22 cellular contexts compared by ENCODE assay signal in genomic region chr1:38175062-38175461, GRCh38.
"Had no signal": no experiment of that assay in that cellular context is flagged by ENCODE, and none has a peak within 500 bp of the region (broad histone marks: within the 10 kb centered on the region; RNA-seq: fewer than 3 reads in every experiment).

No MANE protein-coding gene starts in this region.

- H3K4me2 ChIP-seq: neural progenitor cell had no signal

- H3K36me3 ChIP-seq: neural progenitor cell, prostate gland, sigmoid colon, thoracic aorta, tibial nerve, upper lobe of left lung had no signal

- H3K4me3 ChIP-seq: coronary artery, lung, neural progenitor cell, prostate gland, sigmoid colon, thoracic aorta, tibial nerve, upper lobe of left lung had no signal

- H3K9me3 ChIP-seq: prostate gland, sigmoid colon, thoracic aorta, tibial nerve, upper lobe of left lung had no signal

- H3K27ac Mint-ChIP-seq: memory B cell; natural killer cell; neural progenitor cell; stimulated activated effector memory CD8-positive, alpha-beta T cell treated with anti-CD3 and anti-CD28 coated beads, Interleukin-12 subunit alpha, Interleukin-12 subunit beta, amount 100 ng/mL, for 72 hours; stimulated activated naive CD8-positive, alpha-beta T cell treated with anti-CD3 and anti-CD28 coated beads, Interleukin-15, Interleukin-2, amounts not matched to agents 100 ng/mL and 50 ng/mL, for 24 hours had no signal

- H3K36me3 Mint-ChIP-seq: memory B cell; natural killer cell; neural progenitor cell; stimulated activated effector memory CD8-positive, alpha-beta T cell treated with anti-CD3 and anti-CD28 coated beads, Interleukin-12 subunit alpha, Interleukin-12 subunit beta, amount 100 ng/mL, for 72 hours had no signal

- H3K27ac ChIP-seq: coronary artery, neural progenitor cell, prostate gland, sigmoid colon, thoracic aorta, tibial nerve, upper lobe of left lung had no signal

- ATAC-seq: left lobe of liver; natural killer cell; right cardiac atrium; stimulated activated effector memory CD8-positive, alpha-beta T cell treated with anti-CD3 and anti-CD28 coated beads, Interleukin-12 subunit alpha, Interleukin-12 subunit beta, amount 100 ng/mL, for 72 hours had no signal

- H3K27me3 ChIP-seq: neural progenitor cell, sigmoid colon, tibial nerve, upper lobe of left lung had no signal

- H3K9me3 Mint-ChIP-seq: memory B cell; natural killer cell; stimulated activated effector memory CD8-positive, alpha-beta T cell treated with anti-CD3 and anti-CD28 coated beads, Interleukin-12 subunit alpha, Interleukin-12 subunit beta, amount 100 ng/mL, for 72 hours; stimulated activated naive CD8-positive, alpha-beta T cell treated with anti-CD3 and anti-CD28 coated beads, Interleukin-15, Interleukin-2, amounts not matched to agents 100 ng/mL and 50 ng/mL, for 24 hours had no signal

- FAIRE-seq: frontal cortex, keratinocyte, urothelium cell line had no signal

- H3K4me3 Mint-ChIP-seq: memory B cell; natural killer cell; neural progenitor cell; stimulated activated effector memory CD8-positive, alpha-beta T cell treated with anti-CD3 and anti-CD28 coated beads, Interleukin-12 subunit alpha, Interleukin-12 subunit beta, amount 100 ng/mL, for 72 hours; stimulated activated naive CD8-positive, alpha-beta T cell treated with anti-CD3 and anti-CD28 coated beads, Interleukin-15, Interleukin-2, amounts not matched to agents 100 ng/mL and 50 ng/mL, for 24 hours had no signal

- H3K9ac ChIP-seq: neural progenitor cell had no signal

- DNase-seq: dermis blood vessel endothelial cell; effector memory CD4-positive, alpha-beta T cell; erythroblast; natural killer cell; right cardiac atrium; sigmoid colon; stimulated activated CD4-positive, alpha-beta T cell treated with anti-CD3 and anti-CD28 coated beads, Interleukin-2, amount 100 ng/mL, for 24 hours; stimulated activated CD4-positive, alpha-beta T cell treated with anti-CD3 and anti-CD28 coated beads, Interleukin-4, amount 100 ng/mL, for 24 hours had no signal

- H3K4me1 ChIP-seq: neural progenitor cell, prostate gland, sigmoid colon, upper lobe of left lung had no signal

- H2AFZ ChIP-seq: neural progenitor cell had no signal

- H3K4me1 Mint-ChIP-seq: natural killer cell; stimulated activated effector memory CD8-positive, alpha-beta T cell treated with anti-CD3 and anti-CD28 coated beads, Interleukin-12 subunit alpha, Interleukin-12 subunit beta, amount 100 ng/mL, for 72 hours had no signal

- H3K27me3 Mint-ChIP-seq: memory B cell; stimulated activated naive CD8-positive, alpha-beta T cell treated with anti-CD3 and anti-CD28 coated beads, Interleukin-15, Interleukin-2, amounts not matched to agents 100 ng/mL and 50 ng/mL, for 24 hours had no signal
